Comparison of ENCODE assay signal across 8 cellular contexts in the genomic region with DNA sequence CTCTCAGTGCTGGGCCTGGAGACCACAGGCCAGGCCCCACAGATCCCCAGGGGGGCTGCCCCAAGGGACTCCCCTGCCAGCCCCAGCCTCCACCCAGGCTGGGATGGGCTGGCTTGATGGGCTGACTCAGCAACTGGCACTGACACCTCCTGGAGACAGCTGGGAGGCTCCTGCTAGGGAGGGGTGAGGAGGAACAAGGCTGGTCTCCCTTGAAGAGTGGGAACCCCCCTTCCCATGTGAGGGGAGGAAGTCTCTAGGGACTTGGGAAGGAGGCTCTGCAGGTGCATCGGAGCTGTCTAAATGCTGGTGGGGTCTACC. TPM values are rescaled to one million over a fixed set of nuclear protein-coding genes. Genes with fewer than 3 reads are reported as not detected.
DNase-seq lines count a peak whose midpoint lies in the region; ATAC-seq and TF ChIP-seq lines count a peak whose summit lies in the region.

No MANE protein-coding gene starts in this region.

- H3K9ac ChIP-seq in Loucy (ENCODE audit: low read depth, low read length, poor library complexity, severe bottlenecking), result peak overlapping the region; percentile 71

- no peaks in the 10 kb centered on the region for H3K9me3 Mint-ChIP-seq in neural crest cell

- no peaks in the 10 kb centered on the region for H3K27me3 Mint-ChIP-seq in neural crest cell (ENCODE audit: low read depth)

- peaks cover 28% of the 10 kb centered on the region for H3K4me1 ChIP-seq in DOHH2 (ENCODE audit: control insufficient read depth, low read length)
- peaks cover 67% of the 10 kb centered on the region for H3K4me1 ChIP-seq in Loucy (ENCODE audit: insufficient read depth, low read length, poor library complexity, severe bottlenecking)
- H3K4me1 ChIP-seq in breast epithelium, result peaks cover 3 to 40% of the 10 kb centered on the region in 2 donors

- DNase-seq in breast epithelium (ENCODE audit: low spot score in 2 of 2) (no peak), neural crest cell (ENCODE audit: low read depth, low spot score) (no peak), brain microvascular endothelial cell (no peak), GOT3 (lab: John Stamatoyannopoulos, UW) (no peak), NCI-H1048 (lab: John Stamatoyannopoulos, UW) (no peak)

- no peak for TF ChIP-seq POLR2A in breast epithelium (IDR thresholded peaks at IDR 0.05)

- H3F3A ChIP-seq in DOHH2 (ENCODE audit: control insufficient read depth, insufficient read depth) (no peaks in the 10 kb centered on the region), Loucy (ENCODE audit: low read depth) (no peaks in the 10 kb centered on the region)

- H4K20me1 ChIP-seq in DOHH2 (ENCODE audit: control insufficient read depth, insufficient read depth, low read depth, low read length) (peaks cover 29% of the 10 kb centered on the region), Loucy (ENCODE audit: insufficient read depth, low read length, poor library complexity, severe bottlenecking) (peaks cover 95% of the 10 kb centered on the region)

- H3K9me3 ChIP-seq in DOHH2 (ENCODE audit: control insufficient read depth, insufficient read depth, low read length), result no peaks in the 10 kb centered on the region
- no peaks in the 10 kb centered on the region for H3K9me3 ChIP-seq in Loucy (ENCODE audit: insufficient read depth, low read depth, low read length)
- H3K9me3 ChIP-seq in breast epithelium, result no peaks in the 10 kb centered on the region

- H3K36me3 ChIP-seq in DOHH2 (ENCODE audit: control insufficient read depth, low read length) (no peaks in the 10 kb centered on the region), Loucy (ENCODE audit: insufficient read depth, low read length) (peaks cover 43% of the 10 kb centered on the region; the same call in 1 of the 2 replicates), breast epithelium (no peaks in the 10 kb centered on the region), brain microvascular endothelial cell (replicated peaks) (no peaks in the 10 kb centered on the region)

- H3K4me3 Mint-ChIP-seq in neural crest cell, result no peak overlapping the region

- H3K9me2 ChIP-seq in DOHH2 (replicated peaks; ENCODE audit: control insufficient read depth, low read length) (no peaks in the 10 kb centered on the region), Loucy (replicated peaks; ENCODE audit: low read depth, low read length) (no peaks in the 10 kb centered on the region)

- TF ChIP-seq CTCF in DOHH2 (IDR thresholded peaks at IDR 0.05; ENCODE audit: low read depth, low read length, poor library complexity, severe bottlenecking) (no peak), Loucy (conservative IDR thresholded peaks at IDR 0.05; ENCODE audit: low read length) (no peak), breast epithelium (IDR thresholded peaks at IDR 0.05) (no peak), neural crest cell (conservative IDR thresholded peaks at IDR 0.05) (no peak), brain microvascular endothelial cell (IDR thresholded peaks at IDR 0.05; ENCODE audit: low read depth, low read length, missing control alignments) (no peak)

- H3K79me2 ChIP-seq in DOHH2 (ENCODE audit: control insufficient read depth, low read length) (peaks cover 56% of the 10 kb centered on the region), Loucy (ENCODE audit: insufficient read depth, low read length) (peaks cover 99% of the 10 kb centered on the region)

- ATAC-seq in GM18519 (IDR thresholded peaks at IDR 0.05; ENCODE audit: low FRiP score, unreplicated experiment), result no peak

- intact Hi-C loops in breast epithelium (cut with DNase I; ENCODE audit: low total_unique reads), result no loop called here

- in situ Hi-C loops in brain microvascular endothelial cell (cut with HindIII; ENCODE audit: low pct_ligation_motif_present, low sequenced_read_pairs), result no loop called here

- H3K27ac Mint-ChIP-seq in neural crest cell (ENCODE audit: unreplicated experiment), result peak overlapping the region; percentile 83

- H2AFZ ChIP-seq in Loucy (ENCODE audit: low read length), result no peak overlapping the region

- H3K4me1 Mint-ChIP-seq in neural crest cell, result peaks cover 43% of the 10 kb centered on the region

- peak overlapping the region; percentile 38 for H3K4me2 ChIP-seq in DOHH2 (ENCODE audit: low read length)
- peak overlapping the region; percentile 80 for H3K4me2 ChIP-seq in Loucy (ENCODE audit: low read depth, low read length, poor library complexity, severe bottlenecking)

- no peaks in the 10 kb centered on the region for H3K27me3 ChIP-seq in DOHH2 (ENCODE audit: control insufficient read depth, low read length)
- H3K27me3 ChIP-seq in Loucy (ENCODE audit: insufficient read depth, low read length, poor library complexity, severe bottlenecking), result no peaks in the 10 kb centered on the region
- no peaks in the 10 kb centered on the region for H3K27me3 ChIP-seq in breast epithelium
- H3K27me3 ChIP-seq in brain microvascular endothelial cell (replicated peaks), result no peaks in the 10 kb centered on the region

- no peaks in the 10 kb centered on the region for H3K36me3 Mint-ChIP-seq in neural crest cell (ENCODE audit: low read depth)

- H3K27ac ChIP-seq in DOHH2 (ENCODE audit: low read depth, low read length), result no peak overlapping the region
- peak overlapping the region; percentile 90 to 91 for H3K27ac ChIP-seq in breast epithelium
- H3K27ac ChIP-seq in brain microvascular endothelial cell, result no peak overlapping the region

- H3K4me3 ChIP-seq in DOHH2 (ENCODE audit: low read length) (no peak overlapping the region), Loucy (ENCODE audit: low read length, poor library complexity, severe bottlenecking) (peak overlapping the region; percentile 70), breast epithelium (peak overlapping the region in 1 of 3 donors; percentile 28), brain microvascular endothelial cell (ENCODE audit: low read depth, low read length) (no peak overlapping the region)

RNA-seq across cellular contexts. Expression of a gene that starts 10.4 kb away (rescaled TPM):
- total RNA-seq in breast epithelium (10 to 100 TPM; 15.8 to 82.8 (median 36.4) TPM), neural crest cell (51.7 and 52.2 TPM in 2 replicates)

RNA-seq across cellular contexts. Expression of a gene that starts 17.3 kb away (rescaled TPM):
- total RNA-seq in breast epithelium, result 10 to 100 TPM; 20.6 to 41.3 (median 40.0) TPM
- total RNA-seq in neural crest cell, result 66.9 and 67.7 TPM in 2 replicates

RNA-seq across cellular contexts. Expression of a gene that starts 21.7 kb away (rescaled TPM):
- 1 to 10 TPM in 2 of 3 donors, under 1 TPM in 1; 0.98 to 2.1 (median 2.0) TPM for total RNA-seq in breast epithelium
- total RNA-seq in neural crest cell, result not detected in 2 replicates

RNA-seq across cellular contexts. Expression of a gene that starts 46.1 kb away (rescaled TPM):
- total RNA-seq in breast epithelium (1 to 10 TPM in 1 of 3 donors, under 1 TPM in 2; 0.32 to 2.0 (median 0.98) TPM), neural crest cell (not detected in 2 replicates)

Comparison
In these comparisons a context has a peak if more than half of its experiments do, and no peak if none do; other contexts are left out.
1. H3K27ac ChIP-seq: peak in breast epithelium (2 of 2); none in DOHH2 (single experiment) and brain microvascular endothelial cell (single experiment).